8 cellular contexts compared by ENCODE assay signal in genomic region chr20:63567382-63568169, GRCh38. TPM values are rescaled to one million over a fixed set of nuclear protein-coding genes. Genes with fewer than 3 reads are reported as not detected.
A peak's percentile ranks its signal among the peaks of the same experiment; 100 is the strongest.
DNase-seq lines count a peak whose midpoint lies in the region; ATAC-seq and FAIRE-seq lines count a peak whose summit lies in the region.
"Had no signal": no experiment of that assay in that cellular context is flagged by ENCODE, and none has a peak within 500 bp of the region (broad histone marks: within the 10 kb centered on the region; RNA-seq: fewer than 3 reads in every experiment).

No MANE protein-coding gene starts in this region.

- ATAC-seq in GM19455 (IDR thresholded peaks at IDR 0.05; ENCODE audit: unreplicated experiment), result peak; percentile 61
- ATAC-seq in HG03565 (IDR thresholded peaks at IDR 0.05; ENCODE audit: unreplicated experiment), result peak; percentile 40
- ATAC-seq in HG03025 (IDR thresholded peaks at IDR 0.05; ENCODE audit: low FRiP score, unreplicated experiment), result no peak

- H3F3A ChIP-seq in GM23248 (ENCODE audit: insufficient read depth), result no peaks in the 10 kb centered on the region

- FAIRE-seq in small intestine (lab: Jason Lieb, UNC), result no peak

- in situ Hi-C loops in GM23248 (cut with MboI), result no loop called here

- peak overlapping the region in 1 of 2 donors; percentile 55 for H3K27ac ChIP-seq in small intestine (ENCODE audit: low read depth in 1 of 2, low read length in 1 of 2)
- no peak overlapping the region for H3K27ac ChIP-seq in GM23248

- 75 to 81% (median 80%) methylated on average over 35 to 38 of the region's 38 CpGs for WGBS in small intestine, 3 donors
- 94 to 96% methylated on average over 33 to 38 of the region's 38 CpGs for whole genome bisulfite sequencing in GM23248 (ENCODE audit: low coverage in 1 of 2, low lambda C conversion rate in 2 of 2, missing lambda C conversion rate in 2 of 2), 2 experiments

- H3K36me3 ChIP-seq in small intestine (ENCODE audit: control insufficient read depth in 2 of 2, insufficient read depth in 2 of 2, low read length in 2 of 2), result peaks cover 2 to 5% of the 10 kb centered on the region in 2 donors
- H3K36me3 ChIP-seq in GM23248 (ENCODE audit: low read depth), result no peaks in the 10 kb centered on the region

- H3K79me2 ChIP-seq in GM23248 (ENCODE audit: insufficient read depth), result no peaks in the 10 kb centered on the region

- DNase-seq in activated CD8-positive, alpha-beta memory T cell treated with anti-CD3 and anti-CD28 coated beads for 24 hours, result peak; percentile 82
- DNase-seq in medulla oblongata (ENCODE audit: extremely low spot score) (peak; percentile 71), small intestine (no peak), GM23248 (no peak)

- H3K9me3 ChIP-seq in small intestine (ENCODE audit: control insufficient read depth, low read depth) (no peaks in the 10 kb centered on the region), GM23248 (ENCODE audit: low read depth) (no peaks in the 10 kb centered on the region)

- no peaks in the 10 kb centered on the region for H4K20me1 ChIP-seq in GM23248 (ENCODE audit: insufficient read depth)

- H3K4me2 ChIP-seq in GM23248 (ENCODE audit: unreplicated experiment), result no peak overlapping the region

- H3K9me2 ChIP-seq in GM23248 (ENCODE audit: insufficient read depth), result no peaks in the 10 kb centered on the region

- H2AFZ ChIP-seq in GM23248, result no peak overlapping the region

- no peaks in the 10 kb centered on the region for H3K4me1 ChIP-seq in small intestine (ENCODE audit: control insufficient read depth in 2 of 2, insufficient read depth in 1 of 2, low read depth in 1 of 2, low read length in 1 of 2)
- no peaks in the 10 kb centered on the region for H3K4me1 ChIP-seq in GM23248 (ENCODE audit: insufficient read depth)

- H3K4me3 ChIP-seq in small intestine (ENCODE audit: low read depth in 1 of 2, low read length in 2 of 2), result no peak overlapping the region
- H3K4me3 ChIP-seq in GM23248, result no peak overlapping the region

- H3K27me3 ChIP-seq in small intestine (ENCODE audit: control insufficient read depth in 2 of 2, insufficient read depth in 2 of 2, low read length in 2 of 2), result no peaks in the 10 kb centered on the region
- no peaks in the 10 kb centered on the region for H3K27me3 ChIP-seq in GM23248 (replicated peaks; ENCODE audit: insufficient read depth)

- no peak overlapping the region for H3K9ac ChIP-seq in GM23248

RNA-seq across cellular contexts. Expression of gene HELZ2, which starts 6.5 kb away (rescaled TPM):
- polyA plus RNA-seq in small intestine (10 to 100 TPM in 1 of 3 donors, 1 to 10 TPM in 2; 3.8 to 13.8 (median 5.1) TPM), GM23248 (2016; fragmentation: Nextera tagmentation; extraction: Ambion mirVana) (3.0 and 3.7 TPM in 2 replicates)
- 17.5 and 25.2 TPM in 2 replicates for total RNA-seq in GM23248 (2014; rRNA removed; shearing (Covaris generic))

RNA-seq across cellular contexts. Expression of gene FNDC11, which starts 13.6 kb away (rescaled TPM):
- polyA plus RNA-seq in small intestine, result under 1 TPM in 1 of 3 donors, not detected in 2; 0.25 TPM
- 0.65 TPM in 1 of 2 replicates, not detected in the other for total RNA-seq in GM23248 (2014; rRNA removed; shearing (Covaris generic))
- polyA plus RNA-seq in GM23248 (2016; fragmentation: Nextera tagmentation; extraction: Ambion mirVana), result 0.15 and 0.37 TPM in 2 replicates

RNA-seq across cellular contexts. Expression of gene SRMS, which starts 20.0 kb away (rescaled TPM):
- polyA plus RNA-seq in small intestine (not detected), GM23248 (2016; fragmentation: Nextera tagmentation; extraction: Ambion mirVana) (not detected in 2 replicates)
- total RNA-seq in GM23248 (2014; rRNA removed; shearing (Covaris generic)), result not detected in 2 replicates
- total RNA-seq: fibroblast of villous mesenchyme had no signal

RNA-seq across cellular contexts. Expression of gene PTK6, which starts 30.4 kb away (rescaled TPM):
- polyA plus RNA-seq in small intestine, result 10 to 100 TPM; 12.3 to 87.0 (median 82.7) TPM
- 0.13 TPM in 1 of 2 replicates, not detected in the other for total RNA-seq in GM23248 (2014; rRNA removed; shearing (Covaris generic))
- 0.06 TPM in 1 of 2 replicates, not detected in the other for polyA plus RNA-seq in GM23248 (2016; fragmentation: Nextera tagmentation; extraction: Ambion mirVana)

RNA-seq across cellular contexts. Expression of gene PPDPF, which starts 47.0 kb away (rescaled TPM):
- polyA plus RNA-seq in small intestine (100 to 1,000 TPM; 287 to 356 (median 302) TPM), GM23248 (2016; fragmentation: Nextera tagmentation; extraction: Ambion mirVana) (170 and 171 TPM in 2 replicates)
- 132 and 236 TPM in 2 replicates for total RNA-seq in GM23248 (2014; rRNA removed; shearing (Covaris generic))

Comparison
In these comparisons a context has a peak if more than half of its experiments do, and no peak if none do; other contexts are left out.
1. DNase-seq: peak in activated CD8-positive, alpha-beta memory T cell treated with anti-CD3 and anti-CD28 coated beads for 24 hours (single experiment) and medulla oblongata (single experiment); none in small intestine (single experiment) and GM23248 (single experiment).